1 cellular context compared by ENCODE assay signal in the genomic region with DNA sequence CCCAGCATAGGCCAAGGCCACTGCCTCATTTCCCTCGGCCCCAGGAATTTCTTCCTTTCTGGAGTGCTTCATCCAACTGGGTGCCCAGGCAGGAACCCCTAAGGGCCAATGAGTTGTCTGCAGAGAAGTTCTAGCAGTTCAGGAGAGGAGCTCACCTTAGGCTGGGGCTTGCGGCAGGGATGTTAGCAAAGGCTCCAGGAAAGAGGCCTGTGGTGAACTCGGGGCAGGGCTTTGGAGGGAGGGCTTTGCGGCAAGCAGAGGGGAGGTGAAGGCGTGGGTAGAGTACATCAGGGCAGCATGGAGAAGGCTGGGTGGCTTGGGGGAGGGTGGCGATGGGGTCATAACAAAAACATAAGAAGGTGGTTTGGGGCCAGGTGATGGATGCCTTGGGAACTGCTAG.
TF ChIP-seq lines count a peak whose summit lies in the region.

No MANE protein-coding gene starts in this region.

TF ChIP-seq in K562, 482 proteins besides CTCF, POLR2A, EP300 and RAD21:
- TF ChIP-seq, protein P1, sequence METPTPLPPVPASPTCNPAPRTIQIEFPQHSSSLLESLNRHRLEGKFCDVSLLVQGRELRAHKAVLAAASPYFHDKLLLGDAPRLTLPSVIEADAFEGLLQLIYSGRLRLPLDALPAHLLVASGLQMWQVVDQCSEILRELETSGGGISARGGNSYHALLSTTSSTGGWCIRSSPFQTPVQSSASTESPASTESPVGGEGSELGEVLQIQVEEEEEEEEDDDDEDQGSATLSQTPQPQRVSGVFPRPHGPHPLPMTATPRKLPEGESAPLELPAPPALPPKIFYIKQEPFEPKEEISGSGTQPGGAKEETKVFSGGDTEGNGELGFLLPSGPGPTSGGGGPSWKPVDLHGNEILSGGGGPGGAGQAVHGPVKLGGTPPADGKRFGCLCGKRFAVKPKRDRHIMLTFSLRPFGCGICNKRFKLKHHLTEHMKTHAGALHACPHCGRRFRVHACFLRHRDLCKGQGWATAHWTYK (CRISPR knock-in tag; IDR thresholded peaks at IDR 0.05): no peak
- TF ChIP-seq CBX2 (IDR thresholded peaks at IDR 0.05; ENCODE audit: insufficient read depth, low read length, poor library complexity, severe bottlenecking) (no peak), ETV5 (CRISPR knock-in tag; IDR thresholded peaks at IDR 0.05; ENCODE audit: low read depth) (no peak), RBM39 (optimal IDR thresholded peaks at IDR 0.05; ENCODE audit: low read depth, low read length) (no peak), ZNF274 (IDR thresholded peaks at IDR 0.05; ENCODE audit: borderline replicate concordance, low read depth, low read length) (no peak), EWSR1 (IDR thresholded peaks at IDR 0.05; ENCODE audit: borderline replicate concordance, low read depth, partially characterized antibody) (no peak), MCM7 (IDR thresholded peaks at IDR 0.05) (no peak), GATA2 (CRISPR knock-in tag; IDR thresholded peaks at IDR 0.05) (no peak), TBP (optimal IDR thresholded peaks at IDR 0.05; ENCODE audit: low read depth, low read length) (no peak), SMC3 (conservative IDR thresholded peaks at IDR 0.05; ENCODE audit: insufficient read depth, low read depth, low read length) (no peak), MTA1 (IDR thresholded peaks at IDR 0.05; ENCODE audit: borderline replicate concordance) (no peak), BRCA1 (IDR thresholded peaks at IDR 0.05) (no peak), BRCA1 (CRISPR knock-in tag; IDR thresholded peaks at IDR 0.05) (no peak), ZNF324 (CRISPR knock-in tag; IDR thresholded peaks at IDR 0.05) (no peak), SREBF2 (CRISPR knock-in tag; IDR thresholded peaks at IDR 0.05) (no peak), KLF13 (tag; IDR thresholded peaks at IDR 0.05; ENCODE audit: borderline replicate concordance, low read depth) (no peak), PHF21A (IDR thresholded peaks at IDR 0.05; ENCODE audit: borderline replicate concordance, low read depth) (no peak)
- TF ChIP-seq, protein P2, sequence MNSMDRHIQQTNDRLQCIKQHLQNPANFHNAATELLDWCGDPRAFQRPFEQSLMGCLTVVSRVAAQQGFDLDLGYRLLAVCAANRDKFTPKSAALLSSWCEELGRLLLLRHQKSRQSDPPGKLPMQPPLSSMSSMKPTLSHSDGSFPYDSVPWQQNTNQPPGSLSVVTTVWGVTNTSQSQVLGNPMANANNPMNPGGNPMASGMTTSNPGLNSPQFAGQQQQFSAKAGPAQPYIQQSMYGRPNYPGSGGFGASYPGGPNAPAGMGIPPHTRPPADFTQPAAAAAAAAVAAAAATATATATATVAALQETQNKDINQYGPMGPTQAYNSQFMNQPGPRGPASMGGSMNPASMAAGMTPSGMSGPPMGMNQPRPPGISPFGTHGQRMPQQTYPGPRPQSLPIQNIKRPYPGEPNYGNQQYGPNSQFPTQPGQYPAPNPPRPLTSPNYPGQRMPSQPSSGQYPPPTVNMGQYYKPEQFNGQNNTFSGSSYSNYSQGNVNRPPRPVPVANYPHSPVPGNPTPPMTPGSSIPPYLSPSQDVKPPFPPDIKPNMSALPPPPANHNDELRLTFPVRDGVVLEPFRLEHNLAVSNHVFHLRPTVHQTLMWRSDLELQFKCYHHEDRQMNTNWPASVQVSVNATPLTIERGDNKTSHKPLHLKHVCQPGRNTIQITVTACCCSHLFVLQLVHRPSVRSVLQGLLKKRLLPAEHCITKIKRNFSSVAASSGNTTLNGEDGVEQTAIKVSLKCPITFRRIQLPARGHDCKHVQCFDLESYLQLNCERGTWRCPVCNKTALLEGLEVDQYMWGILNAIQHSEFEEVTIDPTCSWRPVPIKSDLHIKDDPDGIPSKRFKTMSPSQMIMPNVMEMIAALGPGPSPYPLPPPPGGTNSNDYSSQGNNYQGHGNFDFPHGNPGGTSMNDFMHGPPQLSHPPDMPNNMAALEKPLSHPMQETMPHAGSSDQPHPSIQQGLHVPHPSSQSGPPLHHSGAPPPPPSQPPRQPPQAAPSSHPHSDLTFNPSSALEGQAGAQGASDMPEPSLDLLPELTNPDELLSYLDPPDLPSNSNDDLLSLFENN (IDR thresholded peaks at IDR 0.05; ENCODE audit: low read depth in 2 of 2, low read length in 2 of 2): no peak
- TF ChIP-seq, protein P3, sequence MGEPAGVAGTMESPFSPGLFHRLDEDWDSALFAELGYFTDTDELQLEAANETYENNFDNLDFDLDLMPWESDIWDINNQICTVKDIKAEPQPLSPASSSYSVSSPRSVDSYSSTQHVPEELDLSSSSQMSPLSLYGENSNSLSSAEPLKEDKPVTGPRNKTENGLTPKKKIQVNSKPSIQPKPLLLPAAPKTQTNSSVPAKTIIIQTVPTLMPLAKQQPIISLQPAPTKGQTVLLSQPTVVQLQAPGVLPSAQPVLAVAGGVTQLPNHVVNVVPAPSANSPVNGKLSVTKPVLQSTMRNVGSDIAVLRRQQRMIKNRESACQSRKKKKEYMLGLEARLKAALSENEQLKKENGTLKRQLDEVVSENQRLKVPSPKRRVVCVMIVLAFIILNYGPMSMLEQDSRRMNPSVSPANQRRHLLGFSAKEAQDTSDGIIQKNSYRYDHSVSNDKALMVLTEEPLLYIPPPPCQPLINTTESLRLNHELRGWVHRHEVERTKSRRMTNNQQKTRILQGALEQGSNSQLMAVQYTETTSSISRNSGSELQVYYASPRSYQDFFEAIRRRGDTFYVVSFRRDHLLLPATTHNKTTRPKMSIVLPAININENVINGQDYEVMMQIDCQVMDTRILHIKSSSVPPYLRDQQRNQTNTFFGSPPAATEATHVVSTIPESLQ (CRISPR knock-in tag; IDR thresholded peaks at IDR 0.05): no peak
- TF ChIP-seq, protein P4, sequence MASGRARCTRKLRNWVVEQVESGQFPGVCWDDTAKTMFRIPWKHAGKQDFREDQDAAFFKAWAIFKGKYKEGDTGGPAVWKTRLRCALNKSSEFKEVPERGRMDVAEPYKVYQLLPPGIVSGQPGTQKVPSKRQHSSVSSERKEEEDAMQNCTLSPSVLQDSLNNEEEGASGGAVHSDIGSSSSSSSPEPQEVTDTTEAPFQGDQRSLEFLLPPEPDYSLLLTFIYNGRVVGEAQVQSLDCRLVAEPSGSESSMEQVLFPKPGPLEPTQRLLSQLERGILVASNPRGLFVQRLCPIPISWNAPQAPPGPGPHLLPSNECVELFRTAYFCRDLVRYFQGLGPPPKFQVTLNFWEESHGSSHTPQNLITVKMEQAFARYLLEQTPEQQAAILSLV (tag; IDR thresholded peaks at IDR 0.05): no peak
